ENCODE assay signal across 8 cellular contexts in genomic region chr17:77388384-77389306, GRCh38.
DNase-seq lines count a peak whose midpoint lies in the region; ATAC-seq and TF ChIP-seq lines count a peak whose summit lies in the region.

No MANE protein-coding gene starts in this region.

- H3K9me3 ChIP-seq in iPS-15b (ENCODE audit: control insufficient read depth, insufficient read depth, low read length) = no peaks in the 10 kb centered on the region
- no peaks in the 10 kb centered on the region for H3K9me3 ChIP-seq in skeletal muscle tissue (ENCODE audit: control insufficient read depth in 3 of 3, low read length in 3 of 3)

- peak; percentile 64 for DNase-seq in ELF-1 (ENCODE audit: low read depth, low spot score)
- DNase-seq in WTC11 (ENCODE audit: low spot score) = no peak
- DNase-seq in UCSD-AML1 (lab: John Stamatoyannopoulos, UW; ENCODE audit: unreplicated experiment) = no peak
- no peak for DNase-seq in HCEC 1CT
- DNase-seq in stimulated activated CD4-positive, alpha-beta T cell treated with anti-CD3 and anti-CD28 coated beads, Interleukin-1b, Interleukin-23, amount 100 ng/mL, for 48 hours = no peak

- no peak overlapping the region for H3K4me3 ChIP-seq in iPS-15b (ENCODE audit: low read depth, low read length)
- peak overlapping the region in 1 of 3 donors; percentile 35 for H3K4me3 ChIP-seq in skeletal muscle tissue (ENCODE audit: low read length in 3 of 3)

- peak overlapping the region; percentile 91 for H3K27ac Mint-ChIP-seq in WTC11

- POLR2A ChIA-PET in WTC11 (lab: Charles Lee) = no interaction called here

- H3K9ac ChIP-seq in iPS-15b (ENCODE audit: low read depth, low read length) = peak overlapping the region; percentile 24
- H3K9ac ChIP-seq in skeletal muscle tissue (ENCODE audit: low read depth in 1 of 3, low read length in 3 of 3) = peak overlapping the region; percentile 20 to 58 (median 38)

- no peaks in the 10 kb centered on the region for H3K9me3 Mint-ChIP-seq in WTC11

- H3K36me3 ChIP-seq in iPS-15b (ENCODE audit: control insufficient read depth, insufficient read depth, low read length) (peaks cover 5% of the 10 kb centered on the region), skeletal muscle tissue (ENCODE audit: control insufficient read depth in 3 of 3, insufficient read depth in 3 of 3, low read length in 3 of 3) (no peaks in the 10 kb centered on the region)

- CTCF ChIA-PET in WTC11 (lab: Charles Lee) = interaction anchor here (1.1 to 4.2 kb wide), 5 partner anchors 12 to 58 kb away, joined by 4 to 18 read pairs (median 6); no protein-coding TSS in a partner anchor

- H3K4me3 Mint-ChIP-seq in WTC11 = no peak overlapping the region

- TF ChIP-seq CTCF in WTC11 (IDR thresholded peaks at IDR 0.05) = no peak

- peak overlapping the region; percentile 42 for H3K27ac ChIP-seq in skeletal muscle tissue (ENCODE audit: low read depth, low read length)

- ATAC-seq in WTC11 (no peak), HG03460 (IDR thresholded peaks at IDR 0.05; ENCODE audit: unreplicated experiment) (no peak)

- peaks cover 22% of the 10 kb centered on the region for H3K4me1 ChIP-seq in iPS-15b (ENCODE audit: control insufficient read depth, insufficient read depth, low read length)
- peaks cover 80 to 86% (median 85%) of the 10 kb centered on the region in 3 donors for H3K4me1 ChIP-seq in skeletal muscle tissue (ENCODE audit: control insufficient read depth in 3 of 3, insufficient read depth in 3 of 3, low read length in 3 of 3)

- no peaks in the 10 kb centered on the region for H3K36me3 Mint-ChIP-seq in WTC11

- no peaks in the 10 kb centered on the region for H3K27me3 ChIP-seq in iPS-15b (ENCODE audit: control insufficient read depth, insufficient read depth, low read length)
- H3K27me3 ChIP-seq in skeletal muscle tissue (ENCODE audit: control insufficient read depth in 3 of 3, insufficient read depth in 3 of 3, low read length in 3 of 3) = no peaks in the 10 kb centered on the region

- H3K27me3 Mint-ChIP-seq in WTC11 (ENCODE audit: low read depth) = no peaks in the 10 kb centered on the region

- peaks cover 82% of the 10 kb centered on the region for H3K4me1 Mint-ChIP-seq in WTC11

TF ChIP-seq in WTC11, 78 proteins besides CTCF, POLR2A, EP300 and RAD21:
- TF ChIP-seq MLX (CRISPR knock-in tag; IDR thresholded peaks at IDR 0.05) (no peak), ZNF317 (CRISPR knock-in tag; IDR thresholded peaks at IDR 0.05; ENCODE audit: borderline replicate concordance, low read depth) (no peak), E2F1 (CRISPR knock-in tag; IDR thresholded peaks at IDR 0.05) (no peak), ZNF121 (CRISPR knock-in tag; IDR thresholded peaks at IDR 0.05) (peak; percentile 51; the same call in 1 of the 2 replicates)
